8 cellular contexts compared by ENCODE assay signal in genomic region chr1:156749429-156750118, GRCh38. TPM values are rescaled to one million over a fixed set of nuclear protein-coding genes. Genes with fewer than 3 reads are reported as not detected.
DNase-seq lines count a peak whose midpoint lies in the region; TF ChIP-seq lines count a peak whose summit lies in the region.

No MANE protein-coding gene starts in this region.

- 27% methylated on average over 8 of the region's 8 CpGs for whole genome bisulfite sequencing in esophagus muscularis mucosa

- no peak for TF ChIP-seq EP300 in esophagus muscularis mucosa (IDR thresholded peaks at IDR 0.05)

- no peaks in the 10 kb centered on the region for H3K9me3 ChIP-seq in Peyer's patch
- H3K9me3 ChIP-seq in esophagus muscularis mucosa: no peaks in the 10 kb centered on the region

- no peaks in the 10 kb centered on the region for H3K9me3 Mint-ChIP-seq in progenitor cell of endocrine pancreas (ENCODE audit: low read depth)

- peaks cover 54% of the 10 kb centered on the region for H3K4me1 Mint-ChIP-seq in progenitor cell of endocrine pancreas (ENCODE audit: low read depth)

- H3K27ac ChIP-seq in Peyer's patch (peak overlapping the region; percentile 87 to 99 (median 96)), esophagus muscularis mucosa (replicated peaks in 1 of 4) (peak overlapping the region; percentile 93 to 99 (median 98))

- H3K4me3 Mint-ChIP-seq in progenitor cell of endocrine pancreas (ENCODE audit: low read depth): peak overlapping the region; percentile 93

- H3K4me1 ChIP-seq in Peyer's patch: peaks cover 0 to 54% (median 33%) of the 10 kb centered on the region in 4 donors
- peaks cover 56 to 72% (median 72%) of the 10 kb centered on the region in 4 donors for H3K4me1 ChIP-seq in esophagus muscularis mucosa

- peak overlapping the region; percentile 99 for H3K27ac Mint-ChIP-seq in progenitor cell of endocrine pancreas

- H3K36me3 ChIP-seq in GM06990 (ENCODE audit: control insufficient read depth, insufficient read depth, low read length) (peaks cover 3% of the 10 kb centered on the region; the same call in 1 of the 2 replicates), Peyer's patch (peaks cover 0 to 7% (median 0%) of the 10 kb centered on the region in 3 donors), esophagus muscularis mucosa (peaks cover 0 to 7% (median 5%) of the 10 kb centered on the region in 4 donors)

- in situ Hi-C loops in G401 (cut with HindIII; ENCODE audit: low sequenced_read_pairs): no loop called here

- DNase-seq in GM06990 (ENCODE audit: extremely low read depth, insufficient read length) (no peak), Peyer's patch (peak in 2 of 3 donors; percentile 85 to 88), esophagus muscularis mucosa (ENCODE audit: extremely low spot score) (no peak), progenitor cell of endocrine pancreas (ENCODE audit: low spot score, unreplicated experiment) (no peak), activated gamma-delta T cell (lab: John Stamatoyannopoulos, UW) (no peak), G401 (ENCODE audit: low spot score) (no peak)
- no peak for DNase-seq in NK-92 treated with Interleukin-12 subunit alpha and Interleukin-12 subunit beta, amount 100 ng/mL, for 24 hours (lab: John Stamatoyannopoulos, UW)
- DNase-seq in stimulated activated CD4-positive, alpha-beta T cell treated with anti-CD3 and anti-CD28 coated beads, Interleukin-4, amount 100 ng/mL, for 4 hours: no peak

- peaks cover 3% of the 10 kb centered on the region for H3K36me3 Mint-ChIP-seq in progenitor cell of endocrine pancreas (ENCODE audit: insufficient read depth)

- H3K4me3 ChIP-seq in GM06990 (replicated peaks; ENCODE audit: low read depth, low read length) (peak overlapping the region; percentile 93), Peyer's patch (peak overlapping the region; percentile 79 to 97 (median 90)), esophagus muscularis mucosa (peak overlapping the region; percentile 87 to 100 (median 93))

- TF ChIP-seq POLR2A in Peyer's patch (IDR thresholded peaks at IDR 0.05): peak; percentile 75 to 78
- TF ChIP-seq POLR2A in esophagus muscularis mucosa (IDR thresholded peaks at IDR 0.05; ENCODE audit: low read depth): no peak

- intact Hi-C loops in esophagus muscularis mucosa (cut with DNase I): no loop called here

- TF ChIP-seq CTCF in GM06990 (IDR thresholded peaks at IDR 0.05; ENCODE audit: insufficient read depth, low read length, poor library complexity, severe bottlenecking) (no peak), Peyer's patch (IDR thresholded peaks at IDR 0.05) (peak in 3 of 6 experiments; percentile 37 to 53 (median 46)), esophagus muscularis mucosa (IDR thresholded peaks at IDR 0.05) (no peak), progenitor cell of endocrine pancreas (IDR thresholded peaks at IDR 0.05; ENCODE audit: unreplicated experiment) (no peak)

- H3K27me3 Mint-ChIP-seq in progenitor cell of endocrine pancreas: no peaks in the 10 kb centered on the region

- H3K27me3 ChIP-seq in GM06990 (replicated peaks; ENCODE audit: control insufficient read depth, insufficient read depth, low read length) (no peaks in the 10 kb centered on the region), Peyer's patch (no peaks in the 10 kb centered on the region), esophagus muscularis mucosa (no peaks in the 10 kb centered on the region)

RNA-seq across cellular contexts. Expression of gene HDGF, which starts 1.9 kb away (rescaled TPM):
- 100 to 1,000 TPM; 234 to 309 (median 281) TPM for total RNA-seq in Peyer's patch
- 100 to 1,000 TPM; 124 to 239 (median 167) TPM for total RNA-seq in esophagus muscularis mucosa
- total RNA-seq in progenitor cell of endocrine pancreas: 280 and 288 TPM in 2 replicates
- total RNA-seq in G401 (2014; rRNA removed; shearing (Covaris generic)): 481 and 510 TPM in 2 replicates

RNA-seq across cellular contexts. Expression of gene MRPL24, which starts 8.7 kb away (rescaled TPM):
- 10 to 100 TPM; 15.7 to 35.8 (median 22.0) TPM for total RNA-seq in Peyer's patch
- 10 to 100 TPM; 43.5 to 67.4 (median 62.4) TPM for total RNA-seq in esophagus muscularis mucosa
- 35.9 and 43.2 TPM in 2 replicates for total RNA-seq in progenitor cell of endocrine pancreas
- 34.2 and 88.7 TPM in 2 replicates for total RNA-seq in G401 (2014; rRNA removed; shearing (Covaris generic))

RNA-seq across cellular contexts. Expression of gene PRCC, which starts 17.8 kb away (rescaled TPM):
- total RNA-seq in Peyer's patch (100 to 1,000 TPM in 1 of 4 donors, 10 to 100 TPM in 3; 43.3 to 114 (median 46.3) TPM), esophagus muscularis mucosa (10 to 100 TPM; 21.2 to 43.6 (median 38.7) TPM), progenitor cell of endocrine pancreas (93.2 TPM in 2 replicates)
- 45.4 and 51.1 TPM in 2 replicates for total RNA-seq in G401 (2014; rRNA removed; shearing (Covaris generic))

RNA-seq across cellular contexts. Expression of gene ISG20L2, which starts 21.0 kb away (rescaled TPM):
- total RNA-seq in Peyer's patch: 10 to 100 TPM; 22.4 to 47.2 (median 27.9) TPM
- total RNA-seq in esophagus muscularis mucosa: 10 to 100 TPM; 16.2 to 20.0 (median 19.0) TPM
- total RNA-seq in progenitor cell of endocrine pancreas: 36.9 and 38.9 TPM in 2 replicates
- 29.8 and 31.9 TPM in 2 replicates for total RNA-seq in G401 (2014; rRNA removed; shearing (Covaris generic))

RNA-seq across cellular contexts. Expression of gene METTL25B, which starts 21.3 kb away (rescaled TPM):
- total RNA-seq in Peyer's patch (10 to 100 TPM; 33.8 to 95.2 (median 64.9) TPM), esophagus muscularis mucosa (10 to 100 TPM; 16.2 to 32.3 (median 18.0) TPM), progenitor cell of endocrine pancreas (40.0 and 42.4 TPM in 2 replicates)
- total RNA-seq in G401 (2014; rRNA removed; shearing (Covaris generic)): 24.6 and 54.8 TPM in 2 replicates

Comparison
In these comparisons a context has a peak if more than half of its experiments do, and no peak if none do; other contexts are left out.
1. DNase-seq: peak in Peyer's patch (2 of 3); none in GM06990 (single experiment), esophagus muscularis mucosa (single experiment), progenitor cell of endocrine pancreas (single experiment), activated gamma-delta T cell (single experiment), G401 (single experiment), NK-92 treated with Interleukin-12 subunit alpha and Interleukin-12 subunit beta, amount 100 ng/mL, for 24 hours (single experiment) and stimulated activated CD4-positive, alpha-beta T cell treated with anti-CD3 and anti-CD28 coated beads, Interleukin-4, amount 100 ng/mL, for 4 hours (0 of 2).
2. Peak in every context shown above with its lines, with median percentiles within 50 percentile points of each other: H3K4me3 ChIP-seq.